In genomic region chr18:72160504-72161445, GRCh38 we compare ENCODE assay signal across 13 cellular contexts.
DNase-seq lines count a peak whose midpoint lies in the region; ATAC-seq, FAIRE-seq and TF ChIP-seq lines count a peak whose summit lies in the region.
"Had no signal": no experiment of that assay in that cellular context is flagged by ENCODE, and none has a peak within 500 bp of the region (broad histone marks: within the 10 kb centered on the region; RNA-seq: fewer than 3 reads in every experiment).

No MANE protein-coding gene starts in this region.

- ATAC-seq in GM18508 (IDR thresholded peaks at IDR 0.05; ENCODE audit: insufficient read depth, unreplicated experiment) (peak; percentile 94), HG02571 (IDR thresholded peaks at IDR 0.05; ENCODE audit: unreplicated experiment) (peak; percentile 89)
- ATAC-seq in effector memory CD8-positive, alpha-beta T cell (replicated peaks): no peak

- no peaks in the 10 kb centered on the region for H3K9me3 ChIP-seq in transverse colon

- H3K4me1 Mint-ChIP-seq in effector memory CD8-positive, alpha-beta T cell (ENCODE audit: low read depth in 2 of 2): no peaks in the 10 kb centered on the region
- H3K4me1 Mint-ChIP-seq in immature natural killer cell: no peaks in the 10 kb centered on the region

- H3K36me3 ChIP-seq in bronchial epithelial cell (ENCODE audit: control insufficient read depth, insufficient read depth, low read length): no peaks in the 10 kb centered on the region
- no peaks in the 10 kb centered on the region for H3K36me3 ChIP-seq in transverse colon

- TF ChIP-seq EP300 in transverse colon (IDR thresholded peaks at IDR 0.05; ENCODE audit: low read depth): no peak

- no peak overlapping the region for H3K4me3 Mint-ChIP-seq in effector memory CD8-positive, alpha-beta T cell
- H3K4me3 Mint-ChIP-seq in immature natural killer cell: no peak overlapping the region
- H3K4me3 Mint-ChIP-seq: CD4-positive, alpha-beta T cell had no signal

- H3K27me3 ChIP-seq in bronchial epithelial cell (ENCODE audit: control insufficient read depth, insufficient read depth, low read length): no peaks in the 10 kb centered on the region
- no peaks in the 10 kb centered on the region for H3K27me3 ChIP-seq in transverse colon

- intact Hi-C loops in transverse colon (cut with DNase I; ENCODE audit: low total_unique reads): no loop called here

- no peaks in the 10 kb centered on the region for H3K27me3 Mint-ChIP-seq in effector memory CD8-positive, alpha-beta T cell
- H3K27me3 Mint-ChIP-seq in immature natural killer cell (ENCODE audit: low read depth in 3 of 3): no peaks in the 10 kb centered on the region
- H3K27me3 Mint-ChIP-seq: CD4-positive, alpha-beta T cell had no signal

- TF ChIP-seq CTCF in bronchial epithelial cell (IDR thresholded peaks at IDR 0.05; ENCODE audit: insufficient read depth, low read length, severe bottlenecking): no peak
- TF ChIP-seq CTCF in transverse colon (IDR thresholded peaks at IDR 0.05): no peak

- peak; percentile 13 for DNase-seq in NAMALWA (ENCODE audit: low spot score)
- peak; percentile 33 for DNase-seq in bronchial epithelial cell (ENCODE audit: low read depth)
- no peak for DNase-seq in effector memory CD8-positive, alpha-beta T cell
- DNase-seq in transverse colon: no peak
- DNase-seq in putamen (ENCODE audit: low spot score): no peak
- DNase-seq in immature natural killer cell: no peak
- DNase-seq: anterior cingulate cortex; CD4-positive, alpha-beta T cell; occipital lobe had no signal

- in situ Hi-C loops in transverse colon (cut with MboI; ENCODE audit: low pct_ligation_motif_present in 1 of 4, low pct_unique_long_range_greater_than_20kb in 1 of 4, low sequenced_read_pairs in 3 of 4): no loop called here

- FAIRE-seq in bronchial epithelial cell (lab: Jason Lieb, UNC): no peak
- FAIRE-seq: endothelial cell of umbilical vein, urothelium cell line had no signal

- H3K4me3 ChIP-seq in bronchial epithelial cell (ENCODE audit: low read depth, low read length) (no peak overlapping the region), transverse colon (no peak overlapping the region)

- no peaks in the 10 kb centered on the region for H3K36me3 Mint-ChIP-seq in effector memory CD8-positive, alpha-beta T cell (ENCODE audit: insufficient read depth)
- H3K36me3 Mint-ChIP-seq in immature natural killer cell: peaks cover 0 to 3% (median 0%) of the 10 kb centered on the region in 3 donors

- peaks cover 5 to 18% of the 10 kb centered on the region in 2 donors for H3K9me3 Mint-ChIP-seq in effector memory CD8-positive, alpha-beta T cell
- H3K9me3 Mint-ChIP-seq in immature natural killer cell: peaks cover 9 to 40% (median 19%) of the 10 kb centered on the region in 6 donors

- no peak overlapping the region for H3K27ac ChIP-seq in transverse colon

- no peak overlapping the region for H3K27ac Mint-ChIP-seq in effector memory CD8-positive, alpha-beta T cell
- no peak overlapping the region for H3K27ac Mint-ChIP-seq in immature natural killer cell
- H3K27ac Mint-ChIP-seq: CD4-positive, alpha-beta T cell had no signal

- 26 to 37% methylated on average over 5 of the region's 5 CpGs for WGBS in transverse colon (ENCODE audit: low coverage in 1 of 2), 2 donors

- no peaks in the 10 kb centered on the region for H3K4me1 ChIP-seq in transverse colon

- no peak for TF ChIP-seq POLR2A in transverse colon (IDR thresholded peaks at IDR 0.05)

Comparison
In these comparisons a context has a peak if more than half of its experiments do, and no peak if none do; other contexts are left out.
1. DNase-seq: peak in NAMALWA (single experiment) and bronchial epithelial cell (single experiment); none in effector memory CD8-positive, alpha-beta T cell (0 of 3), transverse colon (single experiment), putamen (single experiment) and immature natural killer cell (0 of 3).